11 cellular contexts compared by ENCODE assay signal in the genomic region with DNA sequence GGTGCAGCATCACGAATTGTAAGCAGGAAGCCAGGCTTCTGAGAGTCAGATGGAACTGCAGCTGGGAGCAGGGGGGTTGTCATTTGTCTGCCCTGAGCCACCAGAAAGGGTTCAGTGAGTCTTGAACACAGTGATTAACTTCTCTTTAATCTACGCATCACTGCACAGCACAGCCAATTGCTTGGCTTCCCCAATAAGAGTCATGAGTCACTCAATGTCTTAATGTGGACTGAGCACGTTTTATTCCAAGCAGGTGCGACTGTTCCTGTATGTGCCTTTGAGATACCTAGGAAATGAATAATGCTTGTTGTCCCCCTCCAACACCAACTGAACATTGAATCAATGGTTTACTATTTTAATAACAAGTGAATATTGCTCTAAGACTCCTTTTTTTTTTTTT. TPM values are rescaled to one million over a fixed set of nuclear protein-coding genes. Genes with fewer than 3 reads are reported as not detected.
DNase-seq lines count a peak whose midpoint lies in the region; ATAC-seq and TF ChIP-seq lines count a peak whose summit lies in the region.
"Had no signal": no experiment of that assay in that cellular context is flagged by ENCODE, and none has a peak within 500 bp of the region (broad histone marks: within the 10 kb centered on the region; RNA-seq: fewer than 3 reads in every experiment).

No MANE protein-coding gene starts in this region.

- no peaks in the 10 kb centered on the region for H3K27me3 ChIP-seq in Caco-2 (replicated peaks; ENCODE audit: control insufficient read depth, insufficient read depth, low read length)
- no peaks in the 10 kb centered on the region for H3K27me3 ChIP-seq in Karpas-422 (ENCODE audit: low read length)
- H3K27me3 ChIP-seq in mesenchymal stem cell (ENCODE audit: control insufficient read depth in 1 of 2, insufficient read depth in 1 of 2, low read length in 2 of 2), result peaks cover 0 to 24% of the 10 kb centered on the region in 2 experiments

- H3K79me1 ChIP-seq in mesenchymal stem cell (replicated peaks; ENCODE audit: low read length, poor library complexity, severe bottlenecking), result no peaks in the 10 kb centered on the region

- H3K4me1 Mint-ChIP-seq in Caco-2 (ENCODE audit: low read depth, unreplicated experiment), result peaks cover 10% of the 10 kb centered on the region

- no peak for TF ChIP-seq CTCF in Caco-2 (IDR thresholded peaks at IDR 0.05; ENCODE audit: insufficient read depth in 1 of 2, low read depth in 1 of 2, low read length in 1 of 2, severe bottlenecking in 1 of 2, unreplicated experiment in 1 of 2)

- H3K18ac ChIP-seq in mesenchymal stem cell (ENCODE audit: low read depth in 1 of 2, low read length in 2 of 2), result no peak overlapping the region

- H3K23ac ChIP-seq in mesenchymal stem cell (ENCODE audit: low read length in 2 of 2), result no peak overlapping the region

- H3K9me3 Mint-ChIP-seq in Caco-2 (ENCODE audit: unreplicated experiment), result peaks cover 10% of the 10 kb centered on the region
- H3K9me3 Mint-ChIP-seq: activated CD4-positive, alpha-beta memory T cell treated with anti-CD3 and anti-CD28 coated beads for 36 hours; T-helper 1 cell treated with Interleukin-12 subunit alpha and Interleukin-12 subunit beta and Interleukin-4 antibody, amounts not matched to agents 30 μg/mL and 1 μg/mL, for 36 hours had no signal

- H3K9me3 ChIP-seq in Caco-2 (peaks cover 20% of the 10 kb centered on the region), Karpas-422 (ENCODE audit: low read length) (no peaks in the 10 kb centered on the region), mesenchymal stem cell (ENCODE audit: control insufficient read depth, low read length) (no peaks in the 10 kb centered on the region)

- peak overlapping the region; percentile 84 for H3K27ac ChIP-seq in Karpas-422 (ENCODE audit: low read length)
- H3K27ac ChIP-seq in mesenchymal stem cell (ENCODE audit: low read length, poor library complexity, severe bottlenecking), result peak overlapping the region; percentile 71

- no peak overlapping the region for H2BK12ac ChIP-seq in mesenchymal stem cell (ENCODE audit: low read length in 2 of 2)

- H3K4me3 ChIP-seq in Caco-2 (ENCODE audit: low read depth, low read length) (no peak overlapping the region), Karpas-422 (ENCODE audit: low read length) (peak overlapping the region; percentile 26; the same call in 1 of the 2 replicates), mesenchymal stem cell (ENCODE audit: insufficient read depth in 1 of 2, low read depth in 1 of 2, low read length in 2 of 2) (no peak overlapping the region)

- no peaks in the 10 kb centered on the region for H3K27me3 Mint-ChIP-seq in Caco-2 (ENCODE audit: insufficient read depth, unreplicated experiment)
- H3K27me3 Mint-ChIP-seq: activated CD4-positive, alpha-beta memory T cell treated with anti-CD3 and anti-CD28 coated beads for 36 hours had no signal

- no peak overlapping the region for H3K4me3 Mint-ChIP-seq in Caco-2 (ENCODE audit: unreplicated experiment)
- H3K4me3 Mint-ChIP-seq: activated CD4-positive, alpha-beta memory T cell treated with anti-CD3 and anti-CD28 coated beads for 36 hours; activated naive CD4-positive, alpha-beta T cell treated with anti-CD3 and anti-CD28 coated beads for 36 hours; T-helper 1 cell treated with Interleukin-12 subunit alpha and Interleukin-12 subunit beta and Interleukin-4 antibody, amounts not matched to agents 30 μg/mL and 1 μg/mL, for 36 hours had no signal

- WGBS in mesenchymal stem cell, result 72% methylated on average over 4 of the region's 4 CpGs

- no peaks in the 10 kb centered on the region for H3K36me3 Mint-ChIP-seq in Caco-2 (ENCODE audit: insufficient read depth, unreplicated experiment)
- H3K36me3 Mint-ChIP-seq: activated CD4-positive, alpha-beta memory T cell treated with anti-CD3 and anti-CD28 coated beads for 36 hours had no signal

- no peak overlapping the region for H3K4ac ChIP-seq in mesenchymal stem cell (ENCODE audit: low read depth in 1 of 2, low read length in 2 of 2)

- H2BK5ac ChIP-seq in mesenchymal stem cell (ENCODE audit: low read depth, low read length, poor library complexity, severe bottlenecking), result no peak overlapping the region

- H3K4me1 ChIP-seq in Caco-2, result peaks cover 17% of the 10 kb centered on the region
- peaks cover 74% of the 10 kb centered on the region for H3K4me1 ChIP-seq in Karpas-422 (ENCODE audit: low read length)
- H3K4me1 ChIP-seq in mesenchymal stem cell (ENCODE audit: control insufficient read depth, insufficient read depth, low read depth, low read length), result peaks cover 15% of the 10 kb centered on the region

- H3K14ac ChIP-seq in mesenchymal stem cell (ENCODE audit: low read length in 2 of 2), result no peak overlapping the region

- DNase-seq in Caco-2 (no peak), Karpas-422 (peak; percentile 94), SW480 (ENCODE audit: low spot score) (peak; percentile 43), mesenchymal stem cell (no peak), GM03348 (ENCODE audit: low spot score) (no peak), ecto neural progenitor cell (ENCODE audit: low spot score) (no peak)
- DNase-seq: activated CD4-positive, alpha-beta memory T cell treated with anti-CD3 and anti-CD28 coated beads for 36 hours; activated naive CD4-positive, alpha-beta T cell treated with anti-CD3 and anti-CD28 coated beads for 36 hours had no signal

- H3K9ac ChIP-seq in Karpas-422 (ENCODE audit: low read length) (peak overlapping the region; percentile 41; the same call in 1 of the 2 replicates), mesenchymal stem cell (ENCODE audit: low read length) (no peak overlapping the region)

- H3K27ac Mint-ChIP-seq in Caco-2 (ENCODE audit: unreplicated experiment), result peak overlapping the region; percentile 37
- H3K27ac Mint-ChIP-seq: activated CD4-positive, alpha-beta memory T cell treated with anti-CD3 and anti-CD28 coated beads for 36 hours; activated naive CD4-positive, alpha-beta T cell treated with anti-CD3 and anti-CD28 coated beads for 36 hours; T-helper 1 cell treated with Interleukin-12 subunit alpha and Interleukin-12 subunit beta and Interleukin-4 antibody, amounts not matched to agents 30 μg/mL and 1 μg/mL, for 36 hours had no signal

- no peak overlapping the region for H2AFZ ChIP-seq in Karpas-422 (ENCODE audit: low read length)
- H2AFZ ChIP-seq in mesenchymal stem cell (ENCODE audit: low read depth, low read length), result no peak overlapping the region

- H4K8ac ChIP-seq in mesenchymal stem cell (ENCODE audit: low read length), result no peak overlapping the region

- H2BK120ac ChIP-seq in mesenchymal stem cell (ENCODE audit: low read depth, low read length), result no peak overlapping the region

- H3K79me2 ChIP-seq in Karpas-422 (ENCODE audit: low read length), result no peaks in the 10 kb centered on the region

- H3K36me3 ChIP-seq in Caco-2 (ENCODE audit: control insufficient read depth, insufficient read depth, low read length), result no peaks in the 10 kb centered on the region
- no peaks in the 10 kb centered on the region; the same call in 1 of the 2 replicates for H3K36me3 ChIP-seq in Karpas-422 (ENCODE audit: insufficient read depth, low read length)
- no peaks in the 10 kb centered on the region for H3K36me3 ChIP-seq in mesenchymal stem cell (ENCODE audit: control insufficient read depth in 1 of 2, insufficient read depth in 2 of 2, low read depth in 1 of 2, low read length in 2 of 2)

- H4K91ac ChIP-seq in mesenchymal stem cell (ENCODE audit: low read length), result no peak overlapping the region

- no peak overlapping the region for H2BK15ac ChIP-seq in mesenchymal stem cell (ENCODE audit: low read depth, poor library complexity, severe bottlenecking)

- POLR2A ChIA-PET in Caco-2 (lab: Charles Lee), result interaction anchor here (2.0 kb wide), 1 partner anchor 25 kb away, joined by 6 read pairs; a partner anchor contains a TSS

- H3K9me2 ChIP-seq in Karpas-422 (replicated peaks; ENCODE audit: insufficient read depth, low read length), result no peaks in the 10 kb centered on the region

- CTCF ChIA-PET in Caco-2 (lab: Charles Lee), result interaction anchor here (0.7 to 1.4 kb wide), 2 partner anchors 26 to 50 kb away, joined by 4 to 5 read pairs; a partner anchor contains a TSS

- ATAC-seq in HG03439 (IDR thresholded peaks at IDR 0.05; ENCODE audit: unreplicated experiment) (no peak), HG02970 (IDR thresholded peaks at IDR 0.05; ENCODE audit: low FRiP score, unreplicated experiment) (no peak)

- H2AK5ac ChIP-seq in mesenchymal stem cell (ENCODE audit: low read length, severe bottlenecking), result no peak overlapping the region

- BruUV-seq in Caco-2 (replicated peaks; lab: Mats Ljungman, UMichigan), result no TSS peak

- intact Hi-C loops in Caco-2 (cut with micrococcal nuclease; ENCODE audit: unreplicated experiment), result no loop called here

- H3K4me2 ChIP-seq in Karpas-422 (ENCODE audit: low read depth, low read length, poor library complexity, severe bottlenecking) (peak overlapping the region; percentile 65), mesenchymal stem cell (ENCODE audit: low read length, poor library complexity, severe bottlenecking) (no peak overlapping the region)

- H4K20me1 ChIP-seq in Karpas-422 (ENCODE audit: insufficient read depth, low read depth, low read length), result no peaks in the 10 kb centered on the region

RNA-seq across cellular contexts. Expression of a gene that starts 26.0 kb away (rescaled TPM):
- total RNA-seq in Caco-2 (2022), result 48.4 and 48.5 TPM in 2 replicates
- total RNA-seq in Karpas-422 (2014; rRNA removed; shearing (Covaris generic); ENCODE audit: low replicate concordance), result 1.0 and 7.3 TPM in 2 replicates
- 14.3 TPM for polyA plus RNA-seq in mesenchymal stem cell (2013, experiment 1 of 2)
- 15.1 TPM for polyA plus RNA-seq in mesenchymal stem cell (2013, experiment 2 of 2)

Comparison
In these comparisons a context has a peak if more than half of its experiments do, and no peak if none do; other contexts are left out.
1. DNase-seq: peak in Karpas-422 (single experiment) and SW480 (single experiment); none in Caco-2 (0 of 2), mesenchymal stem cell (single experiment), GM03348 (single experiment) and ecto neural progenitor cell (single experiment).